ENCODE assay signal across 1 cellular context in genomic region chrX:136146614-136147319, GRCh38.
TF ChIP-seq lines count a peak whose summit lies in the region.

No MANE protein-coding gene starts in this region.

TF ChIP-seq in HEK293, 187 proteins besides CTCF, POLR2A, EP300 and RAD21 (continued from another document):
- TF ChIP-seq ZNF335 (tag by site-specific recombination; conservative IDR thresholded peaks at IDR 0.05) (peak; percentile 84), ZEB2 (tag by site-specific recombination; IDR thresholded peaks at IDR 0.05) (0 out of 2 replicates have a peak, but pooled peaks have one; percentile 17), ZNF423 (tag by site-specific recombination; IDR thresholded peaks at IDR 0.05) (peak; percentile 28; the same call in 1 of the 2 replicates), ZSCAN16 (tag by site-specific recombination; IDR thresholded peaks at IDR 0.05) (no peak), ZNF133 (tag by site-specific recombination; IDR thresholded peaks at IDR 0.05) (no peak), SP2 (tag by site-specific recombination; IDR thresholded peaks at IDR 0.05) (peak; percentile 47), ZNF510 (tag by site-specific recombination; IDR thresholded peaks at IDR 0.05; ENCODE audit: insufficient replicate concordance) (no peak), ZNF660 (tag by site-specific recombination; IDR thresholded peaks at IDR 0.05) (no peak), KLF9 (tag by site-specific recombination; IDR thresholded peaks at IDR 0.05; ENCODE audit: low read depth) (no peak), ZBTB20 (tag by site-specific recombination; IDR thresholded peaks at IDR 0.05) (peak; percentile 56), ZFHX2 (tag by site-specific recombination; conservative IDR thresholded peaks at IDR 0.05) (peak; percentile 33), ZFP3 (tag by site-specific recombination; IDR thresholded peaks at IDR 0.05; ENCODE audit: low read depth) (no peak), ZXDB (tag by site-specific recombination; IDR thresholded peaks at IDR 0.05) (0 out of 2 replicates have a peak, but pooled peaks have one; percentile 25), ZNF654 (tag by site-specific recombination; IDR thresholded peaks at IDR 0.05; ENCODE audit: low read depth) (no peak), ZNF785 (tag by site-specific recombination; IDR thresholded peaks at IDR 0.05) (no peak), GLI4 (tag by site-specific recombination; IDR thresholded peaks at IDR 0.05) (no peak), PBX3 (CRISPR knock-in tag; IDR thresholded peaks at IDR 0.05) (no peak)
